Comparison of ENCODE assay signal across 14 cellular contexts in genomic region chr16:69837380-69837779, GRCh38.
"Had no signal": no experiment of that assay in that cellular context is flagged by ENCODE, and none has a peak within 500 bp of the region (broad histone marks: within the 10 kb centered on the region; RNA-seq: fewer than 3 reads in every experiment).

No MANE protein-coding gene starts in this region.

- H3K9me3 Mint-ChIP-seq: activated CD4-positive, alpha-beta T cell treated with anti-CD3 and anti-CD28 coated beads, Interleukin-2, amount 10 ng/mL, durations not matched to agents 7 days and 5 days; activated T-cell treated with anti-CD3 and anti-CD28 coated beads, Interleukin-2, amount 50 U/mL, for 24 hours; naive B cell; neural progenitor cell had no signal

- H3K27ac Mint-ChIP-seq: activated CD8-positive, alpha-beta T cell treated with anti-CD3 and anti-CD28 coated beads, Interleukin-2, amount 10 ng/mL, durations not matched to agents 7 days and 5 days; activated T-cell treated with anti-CD3 and anti-CD28 coated beads, Interleukin-2, amount 50 U/mL, for 24 hours; neural progenitor cell had no signal

- H3K27ac ChIP-seq: neural progenitor cell, SJCRH30 had no signal

- H3K27me3 Mint-ChIP-seq: activated CD4-positive, alpha-beta T cell treated with anti-CD3 and anti-CD28 coated beads, Interleukin-2, amount 10 ng/mL, durations not matched to agents 7 days and 5 days; activated T-cell treated with anti-CD3 and anti-CD28 coated beads, Interleukin-2, amount 50 U/mL, for 24 hours; naive B cell had no signal

- DNase-seq: activated CD4-positive, alpha-beta T cell treated with anti-CD3 and anti-CD28 coated beads, Interleukin-2, amount 10 ng/mL, durations not matched to agents 7 days and 5 days; activated CD8-positive, alpha-beta T cell treated with anti-CD3 and anti-CD28 coated beads, Interleukin-2, amount 10 ng/mL, durations not matched to agents 7 days and 5 days; activated naive CD4-positive, alpha-beta T cell treated with anti-CD3 and anti-CD28 coated beads, Interleukin-2, amount 50 U/mL, for 16 hours; activated T-cell treated with anti-CD3 and anti-CD28 coated beads, Interleukin-2, amount 50 U/mL, for 24 hours; glutamatergic neuron; mammary epithelial cell; naive B cell; SJCRH30; stimulated activated naive CD8-positive, alpha-beta T cell treated with anti-CD3 and anti-CD28 coated beads, Interleukin-15, Interleukin-2, amounts not matched to agents 100 U/mL and 50 U/mL, for 24 hours; substantia nigra; upper lobe of left lung had no signal

- H3K36me3 ChIP-seq: neural progenitor cell, SJCRH30 had no signal

- H3K9me3 ChIP-seq: SJCRH30, upper lobe of left lung had no signal

- ATAC-seq: activated CD4-positive, CD25-positive, alpha-beta regulatory T cell treated with anti-CD3 and anti-CD28 coated beads, Interleukin-2, amount 50 U/mL, for 24 hours; activated CD8-positive, alpha-beta T cell treated with anti-CD3 and anti-CD28 coated beads, Interleukin-2, amount 10 ng/mL, durations not matched to agents 7 days and 5 days; sciatic nerve; stimulated activated naive CD8-positive, alpha-beta T cell treated with anti-CD3 and anti-CD28 coated beads, Interleukin-15, Interleukin-2, amounts not matched to agents 100 U/mL and 50 U/mL, for 24 hours had no signal

- H3K4me1 ChIP-seq: SJCRH30 had no signal

- H3K27me3 ChIP-seq: neural progenitor cell, SJCRH30, upper lobe of left lung had no signal

- H3K4me3 ChIP-seq: neural progenitor cell, SJCRH30, upper lobe of left lung had no signal

- H3K4me3 Mint-ChIP-seq: activated CD4-positive, alpha-beta T cell treated with anti-CD3 and anti-CD28 coated beads, Interleukin-2, amount 10 ng/mL, durations not matched to agents 7 days and 5 days; activated CD8-positive, alpha-beta T cell treated with anti-CD3 and anti-CD28 coated beads, Interleukin-2, amount 10 ng/mL, durations not matched to agents 7 days and 5 days; activated T-cell treated with anti-CD3 and anti-CD28 coated beads, Interleukin-2, amount 50 U/mL, for 24 hours; neural progenitor cell had no signal
